ENCODE assay signal across 12 cellular contexts in the genomic region with DNA sequence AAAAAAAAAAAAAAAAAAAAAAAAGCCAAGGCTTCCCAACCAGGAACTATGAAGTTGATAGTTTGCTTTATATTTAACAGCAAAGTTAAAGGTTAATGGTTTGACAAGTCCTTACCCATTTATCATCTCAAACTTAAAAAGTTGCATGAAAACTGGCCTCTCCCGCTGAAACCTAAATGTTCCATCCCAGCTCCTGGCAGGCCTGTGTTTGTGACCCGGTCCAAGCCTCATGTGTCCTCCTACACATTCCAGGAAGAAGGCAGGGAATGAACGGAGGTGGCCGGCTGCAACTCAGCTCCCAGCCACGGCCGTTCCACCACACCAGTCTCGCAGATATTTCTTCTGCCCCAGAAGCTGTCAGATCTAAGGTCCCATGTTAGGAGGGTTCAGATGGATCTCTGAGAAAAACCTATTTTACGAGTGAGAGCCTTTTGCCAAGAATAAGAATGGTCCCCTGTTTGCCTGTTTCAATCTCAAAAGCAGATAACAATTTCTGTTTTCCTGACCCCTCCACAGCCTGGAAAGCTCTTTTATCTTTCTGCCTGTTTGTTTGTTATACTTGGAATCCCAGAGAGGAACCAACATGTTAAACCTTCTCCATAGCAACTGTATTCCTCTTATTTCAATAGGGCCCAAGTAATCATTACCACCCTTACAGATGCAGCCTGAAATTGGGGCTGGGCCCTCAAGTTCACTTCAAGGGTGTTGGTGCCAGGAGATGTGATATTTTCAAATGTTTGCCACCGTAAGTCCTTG. TPM values are rescaled to one million over a fixed set of nuclear protein-coding genes. Genes with fewer than 3 reads are reported as not detected.
DNase-seq lines count a peak whose midpoint lies in the region; ATAC-seq, FAIRE-seq and TF ChIP-seq lines count a peak whose summit lies in the region.
"Had no signal": no experiment of that assay in that cellular context is flagged by ENCODE, and none has a peak within 500 bp of the region (broad histone marks: within the 10 kb centered on the region; RNA-seq: fewer than 3 reads in every experiment).

No MANE protein-coding gene starts in this region.

- FAIRE-seq in HTR-8/SVneo (lab: Jason Lieb, UNC): no peak

- peak overlapping the region; percentile 11 for H2AFZ ChIP-seq in neuronal stem cell (ENCODE audit: low read length)

- H3K27me3 ChIP-seq in right cardiac atrium (ENCODE audit: control insufficient read depth, insufficient read depth) (no peaks in the 10 kb centered on the region), neuronal stem cell (ENCODE audit: control insufficient read depth in 3 of 3, insufficient read depth in 3 of 3, low read depth in 1 of 3, low read length in 3 of 3) (no peaks in the 10 kb centered on the region), vagina (no peaks in the 10 kb centered on the region)

- H3K18ac ChIP-seq in neuronal stem cell (ENCODE audit: low read length): no peak overlapping the region

- H2BK120ac ChIP-seq in neuronal stem cell (ENCODE audit: low read depth, low read length): no peak overlapping the region

- H4K91ac ChIP-seq in neuronal stem cell (ENCODE audit: low read depth, low read length, poor library complexity): no peak overlapping the region

- TF ChIP-seq CTCF in vagina (IDR thresholded peaks at IDR 0.05): no peak

- intact Hi-C loops in right cardiac atrium (cut with DNase I) (loop anchor here in 1 of 4 donors (10.0 kb wide), 1 partner anchor 55 kb away; the partner anchor contains the start of gene KCTD12), vagina (cut with DNase I) (no loop called here)

- H2BK12ac ChIP-seq in neuronal stem cell (ENCODE audit: low read length): no peak overlapping the region

- no peak for TF ChIP-seq POLR2A in vagina (IDR thresholded peaks at IDR 0.05)

- no peak overlapping the region for H3K4me2 ChIP-seq in neuronal stem cell (ENCODE audit: insufficient read depth, low read length, poor library complexity, severe bottlenecking)

- H4K8ac ChIP-seq in neuronal stem cell (ENCODE audit: low read depth, low read length): no peak overlapping the region

- H3K9me3 ChIP-seq in right cardiac atrium (ENCODE audit: control insufficient read depth, low read length) (no peaks in the 10 kb centered on the region), neuronal stem cell (replicated peaks in 1 of 2; ENCODE audit: control insufficient read depth in 2 of 2, insufficient read depth in 1 of 2, low read depth in 1 of 2, low read length in 2 of 2) (no peaks in the 10 kb centered on the region), vagina (no peaks in the 10 kb centered on the region)

- peaks cover 2% of the 10 kb centered on the region for H3K4me1 ChIP-seq in right cardiac atrium (ENCODE audit: control insufficient read depth, insufficient read depth, low read length)
- no peaks in the 10 kb centered on the region for H3K4me1 ChIP-seq in neuronal stem cell (ENCODE audit: control insufficient read depth in 2 of 2, insufficient read depth in 1 of 2, low read depth in 1 of 2, low read length in 2 of 2)
- H3K4me1 ChIP-seq in vagina: peaks cover 21% of the 10 kb centered on the region
- H3K4me1 ChIP-seq: foreskin keratinocyte had no signal

- 35% methylated on average over 9 of the region's 9 CpGs for WGBS in right cardiac atrium
- no CpG with 5 or more reads among the region's 9 CpGs for WGBS in neuronal stem cell (ENCODE audit: extremely low coverage in 2 of 2, insufficient read length in 2 of 2, insufficient replicate concordance in 1 of 2), 2 donors

- no peak overlapping the region for H3K23ac ChIP-seq in neuronal stem cell (ENCODE audit: low read depth, low read length, poor library complexity)

- no peaks in the 10 kb centered on the region for H3K79me1 ChIP-seq in neuronal stem cell (ENCODE audit: low read depth, low read length)

- no peak overlapping the region for H3K4ac ChIP-seq in neuronal stem cell (ENCODE audit: low read length)

- peak; percentile 87 to 89 for ATAC-seq in right cardiac atrium
- ATAC-seq: foreskin keratinocyte; naive thymus-derived CD4-positive, alpha-beta T cell; PC-3 had no signal

- H3K9ac ChIP-seq in neuronal stem cell (ENCODE audit: low read depth, low read length, poor library complexity): no peak overlapping the region

- H3K14ac ChIP-seq in neuronal stem cell (ENCODE audit: low read length): no peak overlapping the region

- no peak overlapping the region for H2BK5ac ChIP-seq in neuronal stem cell (ENCODE audit: low read length)

- DNase-seq in dermis blood vessel endothelial cell (peak; percentile 42), right cardiac atrium (peak; percentile 53 to 76 (median 67)), neuronal stem cell (ENCODE audit: low spot score) (no peak), vagina (ENCODE audit: extremely low spot score in 2 of 2) (no peak), HTR-8/SVneo (ENCODE audit: insufficient read length, low spot score) (no peak), NCI-H82 treated with DMSO at 0.1 percent for 48 hours (lab: John Stamatoyannopoulos, UW; ENCODE audit: unreplicated experiment) (no peak)
- DNase-seq in stimulated activated CD8-positive, alpha-beta memory T cell treated with anti-CD3 and anti-CD28 coated beads, Interleukin-4, amount 100 ng/mL, for 48 hours: no peak
- DNase-seq: activated gamma-delta T cell; foreskin keratinocyte; naive thymus-derived CD4-positive, alpha-beta T cell; PC-3; stimulated activated naive CD4-positive, alpha-beta T cell treated with Interleukin-2 at 50 U/mL for 16 hours had no signal

- H3K4me3 ChIP-seq in right cardiac atrium (ENCODE audit: low read length): no peak overlapping the region
- no peak overlapping the region for H3K4me3 ChIP-seq in neuronal stem cell (ENCODE audit: low read length in 2 of 2)
- no peak overlapping the region for H3K4me3 ChIP-seq in vagina

- H3K27ac ChIP-seq in right cardiac atrium (ENCODE audit: low read length): peak overlapping the region; percentile 32
- no peak overlapping the region for H3K27ac ChIP-seq in neuronal stem cell (replicated peaks; ENCODE audit: low read length)
- peak overlapping the region; percentile 24 for H3K27ac ChIP-seq in vagina
- H3K27ac ChIP-seq: foreskin keratinocyte had no signal

- H2AK5ac ChIP-seq in neuronal stem cell (ENCODE audit: low read depth, low read length): no peak overlapping the region

- no peak overlapping the region for H2BK15ac ChIP-seq in neuronal stem cell (ENCODE audit: low read length)

- H3K36me3 ChIP-seq in neuronal stem cell (replicated peaks in 1 of 2; ENCODE audit: control insufficient read depth in 2 of 2, insufficient read depth in 2 of 2, low read length in 2 of 2): no peaks in the 10 kb centered on the region
- no peaks in the 10 kb centered on the region for H3K36me3 ChIP-seq in vagina

RNA-seq across cellular contexts. Expression of gene KCTD12, which starts 56.5 kb away (rescaled TPM):
- total RNA-seq in dermis blood vessel endothelial cell: 395 and 538 TPM in 2 replicates
- 10 to 100 TPM; 37.1 to 57.8 (median 42.0) TPM for total RNA-seq in right cardiac atrium
- 15.6 TPM for polyA plus RNA-seq in right cardiac atrium
- polyA plus RNA-seq in neuronal stem cell (2013, experiment 1 of 2): 2.8 TPM
- 2.7 TPM for polyA plus RNA-seq in neuronal stem cell (2013, experiment 2 of 2)
- total RNA-seq in vagina: 57.2 TPM

Comparison
In these comparisons a context has a peak if more than half of its experiments do, and no peak if none do; other contexts are left out.
1. DNase-seq: peak in dermis blood vessel endothelial cell (single experiment) and right cardiac atrium (3 of 3); none in neuronal stem cell (single experiment), vagina (0 of 2), stimulated activated CD8-positive, alpha-beta memory T cell treated with anti-CD3 and anti-CD28 coated beads, Interleukin-4, amount 100 ng/mL, for 48 hours (single experiment), HTR-8/SVneo (single experiment) and NCI-H82 treated with DMSO at 0.1 percent for 48 hours (single experiment).